Comparison of ENCODE assay signal across 12 cellular contexts in genomic region chr13:29922896-29923295, GRCh38.
DNase-seq lines count a peak whose midpoint lies in the region; ATAC-seq, FAIRE-seq and TF ChIP-seq lines count a peak whose summit lies in the region.
"Had no signal": no experiment of that assay in that cellular context is flagged by ENCODE, and none has a peak within 500 bp of the region (broad histone marks: within the 10 kb centered on the region; RNA-seq: fewer than 3 reads in every experiment).

No MANE protein-coding gene starts in this region.

- WGBS in A549 (ENCODE audit: missing lambda C conversion rate) = 78% methylated on average over 3 of the region's 3 CpGs
- 93 to 94% methylated on average over 3 of the region's 3 CpGs for WGBS in endodermal cell (ENCODE audit: insufficient coverage in 1 of 2, insufficient read length in 1 of 2), 2 experiments

- peaks cover 16% of the 10 kb centered on the region for H3K4me1 Mint-ChIP-seq in endodermal cell
- peaks cover 60% of the 10 kb centered on the region for H3K4me1 Mint-ChIP-seq in nephron
- H3K4me1 Mint-ChIP-seq in stimulated activated effector memory CD8-positive, alpha-beta T cell treated with anti-CD3 and anti-CD28 coated beads, Interleukin-12 subunit alpha, Interleukin-12 subunit beta, amount 100 ng/mL, for 72 hours = peaks cover 43% of the 10 kb centered on the region
- H3K4me1 Mint-ChIP-seq: B cell had no signal

- DNase-seq in A549 (ENCODE audit: low read depth in 1 of 2, low spot score in 1 of 2) = peak in 1 of 2 experiments; percentile 25
- DNase-seq in endodermal cell = no peak
- no peak for DNase-seq in OCI-M2 (lab: John Stamatoyannopoulos, UW; ENCODE audit: unreplicated experiment)
- DNase-seq in HAP-1 (ENCODE audit: low spot score in 2 of 2) = no peak
- DNase-seq in stimulated activated effector memory CD8-positive, alpha-beta T cell treated with anti-CD3 and anti-CD28 coated beads, Interleukin-12 subunit alpha, Interleukin-12 subunit beta, amount 100 ng/mL, for 72 hours (ENCODE audit: low spot score in 2 of 2) = no peak
- DNase-seq: GOT3 had no signal

- TF ChIP-seq POLR2A in A549 (IDR thresholded peaks at IDR 0.05; ENCODE audit: low read length) = no peak

- H3K4me3 ChIP-seq in A549 (0 out of 3 replicates have a peak overlapping the region, but pooled peaks have one; percentile 14), KMS-11 (IDR thresholded peaks at IDR 0.05; ENCODE audit: insufficient read depth, low read depth, low read length) (no peak overlapping the region), endodermal cell (ENCODE audit: low read length) (no peak overlapping the region), HAP-1 (no peak overlapping the region)

- no peaks in the 10 kb centered on the region for H3K79me2 ChIP-seq in KMS-11 (ENCODE audit: insufficient read depth, low read depth)
- H3K79me2 ChIP-seq: parathyroid adenoma had no signal

- no peaks in the 10 kb centered on the region for H3K27me3 ChIP-seq in KMS-11 (ENCODE audit: insufficient read depth, low read depth)
- H3K27me3 ChIP-seq in endodermal cell (ENCODE audit: control insufficient read depth, insufficient read depth, low read length, poor library complexity, severe bottlenecking) = no peaks in the 10 kb centered on the region
- no peaks in the 10 kb centered on the region for H3K27me3 ChIP-seq in HAP-1 (ENCODE audit: low read depth)

- peaks cover 3% of the 10 kb centered on the region for H3K27me3 Mint-ChIP-seq in endodermal cell (ENCODE audit: insufficient read depth)
- no peaks in the 10 kb centered on the region for H3K27me3 Mint-ChIP-seq in nephron (ENCODE audit: low read depth)

- H3K9me3 Mint-ChIP-seq in endodermal cell (no peaks in the 10 kb centered on the region), nephron (no peaks in the 10 kb centered on the region)
- no peaks in the 10 kb centered on the region for H3K9me3 Mint-ChIP-seq in stimulated activated effector memory CD8-positive, alpha-beta T cell treated with anti-CD3 and anti-CD28 coated beads, Interleukin-12 subunit alpha, Interleukin-12 subunit beta, amount 100 ng/mL, for 72 hours

- H3K4me1 ChIP-seq in A549 (peaks cover 60% of the 10 kb centered on the region), KMS-11 (ENCODE audit: low read depth, poor library complexity, severe bottlenecking) (peaks cover 31% of the 10 kb centered on the region), endodermal cell (ENCODE audit: control insufficient read depth, insufficient read depth, low read length) (peaks cover 8% of the 10 kb centered on the region), HAP-1 (no peaks in the 10 kb centered on the region)

- TF ChIP-seq EP300 in A549 (IDR thresholded peaks at IDR 0.05) = no peak

- H3K27ac Mint-ChIP-seq in endodermal cell (peak overlapping the region; percentile 32), nephron (peak overlapping the region; percentile 76 to 95 (median 89))
- no peak overlapping the region for H3K27ac Mint-ChIP-seq in stimulated activated effector memory CD8-positive, alpha-beta T cell treated with anti-CD3 and anti-CD28 coated beads, Interleukin-12 subunit alpha, Interleukin-12 subunit beta, amount 100 ng/mL, for 72 hours
- H3K27ac Mint-ChIP-seq: B cell had no signal

- H3K4me3 Mint-ChIP-seq in endodermal cell (no peak overlapping the region), nephron (no peak overlapping the region)
- H3K4me3 Mint-ChIP-seq in stimulated activated effector memory CD8-positive, alpha-beta T cell treated with anti-CD3 and anti-CD28 coated beads, Interleukin-12 subunit alpha, Interleukin-12 subunit beta, amount 100 ng/mL, for 72 hours = no peak overlapping the region
- H3K4me3 Mint-ChIP-seq: B cell had no signal

- CTCF ChIA-PET in A549 (lab: Yijun Ruan, JAX) = interaction anchor here (0.7 to 4.8 kb wide), 8 partner anchors 11 to 189 kb away, joined by 3 to 66 read pairs (median 10); no protein-coding TSS in a partner anchor

- H3K36me3 Mint-ChIP-seq in endodermal cell (ENCODE audit: low read depth) = no peaks in the 10 kb centered on the region
- no peaks in the 10 kb centered on the region for H3K36me3 Mint-ChIP-seq in nephron (ENCODE audit: low read depth)
- peaks cover 5% of the 10 kb centered on the region for H3K36me3 Mint-ChIP-seq in stimulated activated effector memory CD8-positive, alpha-beta T cell treated with anti-CD3 and anti-CD28 coated beads, Interleukin-12 subunit alpha, Interleukin-12 subunit beta, amount 100 ng/mL, for 72 hours

- in situ Hi-C loops in HAP-1 (cut with MboI; ENCODE audit: low sequenced_read_pairs) = no loop called here

- H3K36me3 ChIP-seq in KMS-11 (ENCODE audit: insufficient read depth) (no peaks in the 10 kb centered on the region), endodermal cell (ENCODE audit: control insufficient read depth, insufficient read depth, low read length) (no peaks in the 10 kb centered on the region), HAP-1 (replicated peaks) (no peaks in the 10 kb centered on the region)

- H3K9me3 ChIP-seq in A549 (no peaks in the 10 kb centered on the region), endodermal cell (ENCODE audit: control insufficient read depth, low read length) (no peaks in the 10 kb centered on the region), HAP-1 (no peaks in the 10 kb centered on the region)

- H4K20me1 ChIP-seq in KMS-11 (ENCODE audit: insufficient read depth) = no peaks in the 10 kb centered on the region

- peak overlapping the region; percentile 93 for H3K4me2 ChIP-seq in A549
- H3K4me2 ChIP-seq in KMS-11 = peak overlapping the region; percentile 29; the same call in 1 of the 2 replicates

- peak overlapping the region; percentile 49; the same call in 1 of the 2 replicates for H2AFZ ChIP-seq in KMS-11 (ENCODE audit: low read depth)
- H2AFZ ChIP-seq: parathyroid adenoma had no signal

- TF ChIP-seq CTCF in A549 (IDR thresholded peaks at IDR 0.05) = no peak
- no peak for TF ChIP-seq CTCF in KMS-11 (conservative IDR thresholded peaks at IDR 0.05; ENCODE audit: low read depth, low read length)
- TF ChIP-seq CTCF in endodermal cell (conservative IDR thresholded peaks at IDR 0.05) = no peak
- no peak for TF ChIP-seq CTCF in nephron (IDR thresholded peaks at IDR 0.05; ENCODE audit: unreplicated experiment in 3 of 3)

- H3K27ac ChIP-seq in A549 (peak overlapping the region; percentile 94 to 99), KMS-11 (peak overlapping the region; percentile 44; the same call in 1 of the 2 replicates), endodermal cell (ENCODE audit: low read depth, low read length) (no peak overlapping the region)
- H3K27ac ChIP-seq: parathyroid adenoma had no signal

- no peak for TF ChIP-seq RAD21 in A549 (conservative IDR thresholded peaks at IDR 0.05 in 1 of 2, IDR thresholded peaks at IDR 0.05 in 1 of 2)

- no peak for FAIRE-seq in A549 (lab: Jason Lieb, UNC)
- FAIRE-seq: GM18507 had no signal

- H3K9ac ChIP-seq in KMS-11 = no peak overlapping the region
- no peak overlapping the region for H3K9ac ChIP-seq in endodermal cell (ENCODE audit: extremely low read depth, low read length, poor library complexity, severe bottlenecking)
- H3K9ac ChIP-seq: parathyroid adenoma had no signal

- ATAC-seq in A549 (no peak), GM21515 (IDR thresholded peaks at IDR 0.05; ENCODE audit: unreplicated experiment) (no peak)
- ATAC-seq in stimulated activated effector memory CD8-positive, alpha-beta T cell treated with anti-CD3 and anti-CD28 coated beads, Interleukin-12 subunit alpha, Interleukin-12 subunit beta, amount 100 ng/mL, for 72 hours = no peak

- POLR2A ChIA-PET in A549 (lab: Yijun Ruan, JAX) = interaction anchor here (1.0 to 3.8 kb wide), 5 partner anchors 61 to 192 kb away, joined by 3 to 61 read pairs (median 4); partner anchors contain the start of gene UBL3

TF ChIP-seq in A549, 52 proteins besides CTCF, POLR2A, EP300 and RAD21:
- TF ChIP-seq ZSCAN20 (CRISPR knock-in tag; IDR thresholded peaks at IDR 0.05) = no peak
- peak; percentile 75 for TF ChIP-seq MAFK (IDR thresholded peaks at IDR 0.05; ENCODE audit: partially characterized antibody)
